In genomic region chr6:68012822-68013221, GRCh38 we compare ENCODE assay signal across 29 cellular contexts.
"Had no signal": no experiment of that assay in that cellular context is flagged by ENCODE, and none has a peak within 500 bp of the region (broad histone marks: within the 10 kb centered on the region; RNA-seq: fewer than 3 reads in every experiment).

No MANE protein-coding gene starts in this region.

- H3K9me3 ChIP-seq: colonic mucosa, esophagus muscularis mucosa, esophagus squamous epithelium, gastrocnemius medialis, gastroesophageal sphincter had no signal

- H3K27me3 ChIP-seq: colonic mucosa, dorsolateral prefrontal cortex, esophagus muscularis mucosa, esophagus squamous epithelium, foreskin keratinocyte, gastrocnemius medialis, gastroesophageal sphincter, heart left ventricle, heart right ventricle, hepatocyte had no signal

- H3K27ac ChIP-seq: colonic mucosa, coronary artery, dorsolateral prefrontal cortex, epithelial cell of prostate, esophagus muscularis mucosa, esophagus squamous epithelium, foreskin keratinocyte, gastrocnemius medialis, gastroesophageal sphincter, heart left ventricle, heart right ventricle, hepatocyte had no signal

- H3K4me3 ChIP-seq: colonic mucosa, coronary artery, dorsolateral prefrontal cortex, esophagus muscularis mucosa, esophagus squamous epithelium, gastrocnemius medialis, gastroesophageal sphincter, heart left ventricle, heart right ventricle, hepatocyte had no signal

- H3K4me1 ChIP-seq: colonic mucosa, esophagus muscularis mucosa, esophagus squamous epithelium, foreskin keratinocyte, gastrocnemius medialis, gastroesophageal sphincter, heart left ventricle, heart right ventricle had no signal

- H3K4me2 ChIP-seq: hepatocyte had no signal

- DNase-seq: colonic mucosa; cortex of kidney; dermis blood vessel endothelial cell; dorsolateral prefrontal cortex; effector CD4-positive, alpha-beta T cell; effector CD8-positive, alpha-beta T cell; effector memory CD4-positive, alpha-beta T cell; effector memory CD8-positive, alpha-beta T cell; endodermal cell; erythroblast; esophagus squamous epithelium; foreskin fibroblast; foreskin keratinocyte; foreskin melanocyte; gastrocnemius medialis; glutamatergic neuron; head of caudate nucleus; heart left ventricle; heart right ventricle had no signal

- H2AFZ ChIP-seq: hepatocyte had no signal

- H3K79me2 ChIP-seq: hepatocyte had no signal

- ATAC-seq: effector memory CD8-positive, alpha-beta T cell; esophagus mucosa; foreskin keratinocyte; gastrocnemius medialis; gastroesophageal sphincter; heart left ventricle; heart right ventricle had no signal

- FAIRE-seq: colon, endometrium, endothelial cell of umbilical vein, frontal cortex had no signal

- H3K36me3 ChIP-seq: colonic mucosa, esophagus muscularis mucosa, esophagus squamous epithelium, gastrocnemius medialis, gastroesophageal sphincter, heart left ventricle, heart right ventricle had no signal
